Comparison of ENCODE assay signal across 19 cellular contexts in genomic region chr16:27704252-27704651, GRCh38.
"Had no signal": no experiment of that assay in that cellular context is flagged by ENCODE, and none has a peak within 500 bp of the region (broad histone marks: within the 10 kb centered on the region; RNA-seq: fewer than 3 reads in every experiment).

No MANE protein-coding gene starts in this region.

- H3K27ac ChIP-seq: esophagus squamous epithelium, left ventricle myocardium inferior had no signal

- H3K4me3 ChIP-seq: esophagus squamous epithelium, left ventricle myocardium inferior had no signal

- H3K4me3 Mint-ChIP-seq: activated naive CD4-positive, alpha-beta T cell treated with anti-CD3 and anti-CD28 coated beads for 36 hours; memory B cell; nephron progenitor cell had no signal

- H3K27me3 ChIP-seq: esophagus squamous epithelium had no signal

- H3K4me1 ChIP-seq: esophagus squamous epithelium had no signal

- H3K27ac Mint-ChIP-seq: activated naive CD4-positive, alpha-beta T cell treated with anti-CD3 and anti-CD28 coated beads for 36 hours; activated T-helper 2 cell treated with anti-CD3 and anti-CD28 coated beads, Interferon-gamma antibody, Interleukin-2, Interleukin-4, amounts not matched to agents 10 μg/mL and 5 μg/mL and 100 μg/mL, durations not matched to agents 14 hours and 24 hours and 36 hours; progenitor cell of endocrine pancreas had no signal

- H3K4me1 Mint-ChIP-seq: memory B cell had no signal

- H3K27me3 Mint-ChIP-seq: memory B cell, progenitor cell of endocrine pancreas had no signal

- H3K9me3 ChIP-seq: esophagus squamous epithelium, left ventricle myocardium inferior had no signal

- DNase-seq: activated CD4-positive, alpha-beta T cell treated with anti-CD3 and anti-CD28 coated beads for 1 hour; activated CD4-positive, alpha-beta T cell treated with anti-CD3 and anti-CD28 coated beads, Interleukin-2, amount 50 U/mL, for 4 hours; activated naive CD4-positive, alpha-beta T cell treated with anti-CD3 and anti-CD28 coated beads for 36 hours; activated T-cell treated with anti-CD3 and anti-CD28 coated beads for 4 hours; esophagus squamous epithelium; hypothalamus; left ventricle myocardium inferior; nephron progenitor cell; right cardiac atrium; small intestine; stimulated activated CD4-positive, alpha-beta T cell treated with anti-CD3 and anti-CD28 coated beads, Interleukin-4, amount 100 ng/mL, for 4 hours; stimulated activated CD8-positive, alpha-beta memory T cell treated with anti-CD3 and anti-CD28 coated beads, Interleukin-4, amount 100 ng/mL, for 48 hours; stimulated activated naive CD4-positive, alpha-beta T cell treated with Interleukin-2 at 50 U/mL for 16 hours; T-helper 1 cell; T1000; trophoblast cell had no signal

- H3K9me3 Mint-ChIP-seq: activated naive CD4-positive, alpha-beta T cell treated with anti-CD3 and anti-CD28 coated beads for 36 hours; activated T-helper 2 cell treated with anti-CD3 and anti-CD28 coated beads, Interferon-gamma antibody, Interleukin-2, Interleukin-4, amounts not matched to agents 10 μg/mL and 5 μg/mL and 100 μg/mL, durations not matched to agents 14 hours and 24 hours and 36 hours; memory B cell; nephron progenitor cell had no signal
